8 cellular contexts compared by ENCODE assay signal in genomic region chr3:196073188-196073838, GRCh38. TPM values are rescaled to one million over a fixed set of nuclear protein-coding genes. Genes with fewer than 3 reads are reported as not detected.
DNase-seq lines count a peak whose midpoint lies in the region; ATAC-seq and TF ChIP-seq lines count a peak whose summit lies in the region.

No MANE protein-coding gene starts in this region.

- H3K9me3 Mint-ChIP-seq in activated CD4-positive, alpha-beta T cell treated with anti-CD3 and anti-CD28 coated beads, Interleukin-2, amount 10 ng/mL, durations not matched to agents 24 days and 14 days, result no peaks in the 10 kb centered on the region

- CTCF ChIA-PET in GM10248 (lab: Yijun Ruan, JAX), result interaction anchor here (0.7 to 9.5 kb wide), 36 partner anchors 9 to 455 kb away, joined by 3 to 195 read pairs (median 5); no protein-coding TSS in a partner anchor

- peak; percentile 54 for ATAC-seq in HG03139 (IDR thresholded peaks at IDR 0.05; ENCODE audit: unreplicated experiment)
- peak; percentile 92 to 93 for ATAC-seq in lower lobe of right lung
- ATAC-seq in GM18858 (IDR thresholded peaks at IDR 0.05; ENCODE audit: unreplicated experiment), result no peak

- H3K4me3 Mint-ChIP-seq in activated CD4-positive, alpha-beta T cell treated with anti-CD3 and anti-CD28 coated beads, Interleukin-2, amount 10 ng/mL, durations not matched to agents 24 days and 14 days, result no peak overlapping the region

- H3K36me3 Mint-ChIP-seq in activated CD4-positive, alpha-beta T cell treated with anti-CD3 and anti-CD28 coated beads, Interleukin-2, amount 10 ng/mL, durations not matched to agents 24 days and 14 days (ENCODE audit: low read depth), result peaks cover 63% of the 10 kb centered on the region

- no peaks in the 10 kb centered on the region for H3K27me3 ChIP-seq in lower lobe of right lung (ENCODE audit: low read depth)

- peak overlapping the region; percentile 20 for H3K27ac Mint-ChIP-seq in activated CD4-positive, alpha-beta T cell treated with anti-CD3 and anti-CD28 coated beads, Interleukin-2, amount 10 ng/mL, durations not matched to agents 24 days and 14 days

- no peaks in the 10 kb centered on the region for H3K4me1 ChIP-seq in lower lobe of right lung

- no peaks in the 10 kb centered on the region for H3K27me3 Mint-ChIP-seq in activated CD4-positive, alpha-beta T cell treated with anti-CD3 and anti-CD28 coated beads, Interleukin-2, amount 10 ng/mL, durations not matched to agents 24 days and 14 days

- intact Hi-C loops in activated CD4-positive, alpha-beta T cell treated with anti-CD3 and anti-CD28 coated beads, Interleukin-2, amount 10 ng/mL, durations not matched to agents 24 days and 14 days (cut with micrococcal nuclease), result loop anchor here (1.0 kb wide), 1 partner anchor 123 kb away; no protein-coding TSS in a partner anchor
- intact Hi-C loops in lower lobe of right lung (cut with DNase I), result no loop called here

- no peak overlapping the region for H3K27ac ChIP-seq in lower lobe of right lung

- no peak overlapping the region for H3K4me3 ChIP-seq in lower lobe of right lung

- DNase-seq in GM10248 (ENCODE audit: extremely low spot score), result peak; percentile 65
- DNase-seq in NCI-H460 (ENCODE audit: extremely low read depth, low read depth), result peak; percentile 50
- peak; percentile 92 for DNase-seq in activated CD4-positive, alpha-beta T cell treated with anti-CD3 and anti-CD28 coated beads, Interleukin-2, amount 10 ng/mL, durations not matched to agents 24 days and 14 days
- DNase-seq in dermis microvascular lymphatic vessel endothelial cell (ENCODE audit: low read depth in 2 of 2), result peak; percentile 27 to 63
- DNase-seq in lower lobe of right lung, result no peak
- peak; percentile 41 for DNase-seq in stimulated activated CD8-positive, alpha-beta memory T cell treated with anti-CD3 and anti-CD28 coated beads, Interleukin-15, amount 100 ng/mL, for 1 hour (ENCODE audit: low read depth)

- POLR2A ChIA-PET in GM10248 (lab: Yijun Ruan, JAX), result no interaction called here

- H3K4me1 Mint-ChIP-seq in activated CD4-positive, alpha-beta T cell treated with anti-CD3 and anti-CD28 coated beads, Interleukin-2, amount 10 ng/mL, durations not matched to agents 24 days and 14 days, result peaks cover 34% of the 10 kb centered on the region

- TF ChIP-seq CTCF in GM10248 (IDR thresholded peaks at IDR 0.05; ENCODE audit: control extremely low read depth, extremely low read depth, low read depth, missing control alignments) (peak; percentile 66), lower lobe of right lung (IDR thresholded peaks at IDR 0.05) (peak; percentile 72)

- peaks cover 85% of the 10 kb centered on the region for H3K36me3 ChIP-seq in lower lobe of right lung

- no peaks in the 10 kb centered on the region for H3K9me3 ChIP-seq in lower lobe of right lung

RNA-seq across cellular contexts. Expression of gene TFRC, which starts 8.6 kb away (rescaled TPM):
- total RNA-seq in NCI-H460 (2014; rRNA removed; shearing (Covaris generic)), result 183 and 193 TPM in 2 replicates
- polyA plus RNA-seq in NCI-H460 (2014; cell fraction: nucleus; rRNA removed), result 224 and 327 TPM in 2 replicates
- 725 and 748 TPM in 2 replicates for total RNA-seq in activated CD4-positive, alpha-beta T cell treated with anti-CD3 and anti-CD28 coated beads, Interleukin-2, amount 10 ng/mL, durations not matched to agents 24 days and 14 days
- total RNA-seq in dermis microvascular lymphatic vessel endothelial cell (99.6 and 160 TPM in 2 replicates), lower lobe of right lung (478 TPM)
